ENCODE assay signal across 26 cellular contexts in genomic region chr7:7620644-7621210, GRCh38.
"Had no signal": no experiment of that assay in that cellular context is flagged by ENCODE, and none has a peak within 500 bp of the region (broad histone marks: within the 10 kb centered on the region; RNA-seq: fewer than 3 reads in every experiment).

No MANE protein-coding gene starts in this region.

- H3K27ac ChIP-seq: neural progenitor cell, ovary, parathyroid adenoma, psoas muscle, right lobe of liver, sigmoid colon, suprapubic skin, testis, tibial artery, transverse colon, upper lobe of right lung, uterus had no signal

- H3K9me3 ChIP-seq: ovary, psoas muscle, right lobe of liver, sigmoid colon, suprapubic skin, testis, tibial artery, upper lobe of right lung, uterus had no signal

- FAIRE-seq: small intestine had no signal

- DNase-seq: natural killer cell; occipital lobe; ovary; posterior cingulate gyrus; psoas muscle; right cardiac atrium; right lobe of liver; sigmoid colon; small intestine; stimulated activated CD4-positive, alpha-beta T cell treated with anti-CD3 and anti-CD28 coated beads, Interleukin-15, amount 100 ng/mL, for 24 hours; stimulated activated CD4-positive, alpha-beta T cell treated with anti-CD3 and anti-CD28 coated beads, Interleukin-2, amount 100 ng/mL, for 24 hours; stimulated activated CD4-positive, alpha-beta T cell treated with anti-CD3 and anti-CD28 coated beads, Interleukin-2, amount 100 ng/mL, for 48 hours; stimulated activated CD4-positive, alpha-beta T cell treated with anti-CD3 and anti-CD28 coated beads, Interleukin-4, amount 100 ng/mL, for 24 hours; stimulated activated naive B cell treated with anti-CD40 and anti-IgM and Interleukin-4, amounts not matched to agents 10 μg/mL and 1 μg/mL and 100 μg/mL, for 72 hours; stimulated activated naive CD4-positive, alpha-beta T cell treated with Interleukin-2 at 50 U/mL for 16 hours; stimulated activated naive CD8-positive, alpha-beta T cell treated with anti-CD3 and anti-CD28 coated beads, Interleukin-15, amount 100 ng/mL, for 72 hours; substantia nigra; testis; tibial artery; transverse colon; upper lobe of right lung; uterus had no signal

- H3K9ac ChIP-seq: neural progenitor cell, parathyroid adenoma had no signal

- H3K36me3 ChIP-seq: neural progenitor cell, ovary, right lobe of liver, sigmoid colon, suprapubic skin, tibial artery, transverse colon, upper lobe of right lung, uterus had no signal

- H3K4me2 ChIP-seq: neural progenitor cell had no signal

- H2AFZ ChIP-seq: neural progenitor cell, parathyroid adenoma had no signal

- H3K27me3 ChIP-seq: neural progenitor cell, ovary, right lobe of liver, sigmoid colon, suprapubic skin, testis, tibial artery, transverse colon, upper lobe of right lung, uterus had no signal

- H3K4me3 ChIP-seq: neural progenitor cell, ovary, psoas muscle, right lobe of liver, sigmoid colon, suprapubic skin, testis, tibial artery, transverse colon, upper lobe of right lung, uterus had no signal

- H3K4me1 ChIP-seq: neural progenitor cell, parathyroid adenoma, psoas muscle, right lobe of liver, sigmoid colon, suprapubic skin, testis, tibial artery, transverse colon, upper lobe of right lung, uterus had no signal

- ATAC-seq: natural killer cell; psoas muscle; right cardiac atrium; right lobe of liver; stimulated activated effector memory CD8-positive, alpha-beta T cell treated with anti-CD3 and anti-CD28 coated beads, Interleukin-12 subunit alpha, Interleukin-12 subunit beta, amount 100 ng/mL, for 72 hours; stimulated activated naive B cell treated with anti-CD40 and anti-IgM and Interleukin-4, amounts not matched to agents 10 μg/mL and 1 μg/mL and 100 μg/mL, for 72 hours; stimulated activated naive CD8-positive, alpha-beta T cell treated with anti-CD3 and anti-CD28 coated beads, Interleukin-15, amount 100 ng/mL, for 72 hours; upper lobe of right lung had no signal
